ENCODE assay signal across 11 cellular contexts in the genomic region with DNA sequence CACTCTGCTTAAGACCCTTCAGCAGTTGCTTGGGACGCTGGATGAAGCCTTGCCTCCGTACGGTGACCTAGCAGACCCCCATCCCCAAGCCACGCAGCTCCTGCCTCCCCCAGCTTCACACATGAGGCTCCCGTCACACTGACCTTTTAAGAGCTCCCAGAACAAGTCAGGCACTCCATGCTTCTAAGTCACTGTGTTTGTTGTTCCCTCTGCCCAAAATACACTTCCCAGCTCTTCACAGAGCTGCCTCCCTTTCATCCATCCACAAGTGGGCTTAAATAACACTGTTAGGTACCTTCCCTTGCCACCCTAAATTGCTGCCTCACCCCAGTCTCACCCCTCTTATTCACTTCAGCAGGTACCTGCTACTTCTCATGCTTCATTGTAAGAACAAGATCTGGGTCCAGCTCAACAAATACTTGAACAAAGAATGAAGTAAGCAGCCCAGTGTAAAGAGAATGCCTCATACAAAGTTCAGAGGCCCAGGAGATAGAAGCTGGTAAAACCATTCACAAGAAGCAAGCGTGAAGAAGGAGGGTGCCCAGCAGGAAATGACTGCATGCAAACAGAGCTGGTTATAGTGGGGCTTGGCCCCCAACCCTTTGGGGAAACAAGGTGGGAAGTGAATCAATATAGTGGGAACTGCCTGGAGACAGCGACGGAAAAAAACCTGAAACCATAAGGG. TPM values are rescaled to one million over a fixed set of nuclear protein-coding genes. Genes with fewer than 3 reads are reported as not detected.
DNase-seq lines count a peak whose midpoint lies in the region; ATAC-seq and TF ChIP-seq lines count a peak whose summit lies in the region.
"Had no signal": no experiment of that assay in that cellular context is flagged by ENCODE, and none has a peak within 500 bp of the region (broad histone marks: within the 10 kb centered on the region; RNA-seq: fewer than 3 reads in every experiment).

No MANE protein-coding gene starts in this region.

- H3K27ac ChIP-seq in HUES64 (ENCODE audit: low read depth, low read length) = peak overlapping the region; percentile 51
- H3K27ac ChIP-seq in body of pancreas = peak overlapping the region in 3 of 4 donors; percentile 64 to 99 (median 78)
- H3K27ac ChIP-seq: A549 had no signal

- H3K36me3 ChIP-seq in HUES64 (ENCODE audit: insufficient read depth, low read length) (peaks cover 15% of the 10 kb centered on the region), body of pancreas (replicated peaks in 1 of 2; ENCODE audit: insufficient read depth in 1 of 2, low read depth in 2 of 2) (no peaks in the 10 kb centered on the region)

- TF ChIP-seq POLR2A in body of pancreas (IDR thresholded peaks at IDR 0.05) = no peak

- H3K9me3 ChIP-seq in HUES64 (ENCODE audit: insufficient read depth, low read depth, low read length) (no peaks in the 10 kb centered on the region), body of pancreas (no peaks in the 10 kb centered on the region)
- H3K9me3 ChIP-seq: A549, tibial nerve had no signal

- intact Hi-C loops in body of pancreas (cut with DNase I) = no loop called here

- H3K36me3 Mint-ChIP-seq in nephron (ENCODE audit: low read depth) = peaks cover 33% of the 10 kb centered on the region

- no peaks in the 10 kb centered on the region for H3K9me3 Mint-ChIP-seq in nephron

- H3K9ac ChIP-seq in HUES64 (ENCODE audit: low read depth, low read length) = no peak overlapping the region

- H3K27me3 ChIP-seq in HUES64 (ENCODE audit: insufficient read depth, low read length) (no peaks in the 10 kb centered on the region), body of pancreas (no peaks in the 10 kb centered on the region)
- H3K27me3 ChIP-seq: tibial nerve had no signal

- H3K27ac Mint-ChIP-seq in nephron = peak overlapping the region; percentile 5 to 63 (median 51)

- peaks cover 61% of the 10 kb centered on the region for H3K4me1 Mint-ChIP-seq in nephron

- H3K4me3 ChIP-seq in HUES64 (ENCODE audit: low read length) (no peak overlapping the region), body of pancreas (no peak overlapping the region)
- H3K4me3 ChIP-seq: A549, tibial nerve had no signal

- WGBS in HUES64 = 87% methylated on average over 6 of the region's 8 CpGs
- 88 to 93% methylated on average over 5 to 8 of the region's 8 CpGs for WGBS in body of pancreas, 2 donors

- H3K4me3 Mint-ChIP-seq in nephron = peak overlapping the region in 2 of 3 experiments; percentile 9 to 48

- TF ChIP-seq CTCF in body of pancreas (IDR thresholded peaks at IDR 0.05) = no peak
- no peak for TF ChIP-seq CTCF in nephron (IDR thresholded peaks at IDR 0.05; ENCODE audit: unreplicated experiment in 3 of 3)

- no peak for ATAC-seq in body of pancreas
- ATAC-seq: A549 had no signal

- H3K4me1 ChIP-seq in HUES64 (ENCODE audit: insufficient read depth, low read length) (peaks cover 10% of the 10 kb centered on the region; the same call in 1 of the 2 replicates), body of pancreas (peaks cover 55% of the 10 kb centered on the region)

- DNase-seq in NCI-H2107 treated with DMSO at 0.1 percent for 48 hours (lab: John Stamatoyannopoulos, UW; ENCODE audit: unreplicated experiment) (peak; percentile 74), NCI-H2107 (lab: John Stamatoyannopoulos, UW) (no peak), body of pancreas (no peak), SW480 (ENCODE audit: low spot score) (no peak), nucleus accumbens (lab: John Stamatoyannopoulos, UW) (no peak)
- DNase-seq in central memory CD4-positive, alpha-beta T cell = no peak
- DNase-seq: NCI-H1930 had no signal

- no peaks in the 10 kb centered on the region for H3K27me3 Mint-ChIP-seq in nephron (ENCODE audit: low read depth)

RNA-seq across cellular contexts. Expression of a gene that starts 5.8 kb away (rescaled TPM):
- 32.2 TPM for polyA plus RNA-seq in HUES64 (2013, experiment 1 of 2)
- 36.8 TPM for polyA plus RNA-seq in HUES64 (2013, experiment 2 of 2)
- total RNA-seq in body of pancreas = 10 to 100 TPM; 26.4 to 49.5 TPM

RNA-seq across cellular contexts. Expression of a gene that starts 48.6 kb away (rescaled TPM):
- polyA plus RNA-seq in HUES64 (2013, experiment 1 of 2) = 9.3 TPM
- polyA plus RNA-seq in HUES64 (2013, experiment 2 of 2) = 7.6 TPM
- 10 to 100 TPM; 38.4 to 90.3 TPM for total RNA-seq in body of pancreas
